ENCODE assay signal across 8 cellular contexts in genomic region chr10:101840741-101841453, GRCh38. TPM values are rescaled to one million over a fixed set of nuclear protein-coding genes. Genes with fewer than 3 reads are reported as not detected.
DNase-seq lines count a peak whose midpoint lies in the region; ATAC-seq and TF ChIP-seq lines count a peak whose summit lies in the region.

No MANE protein-coding gene starts in this region.

- peaks cover 58% of the 10 kb centered on the region for H3K4me1 Mint-ChIP-seq in activated naive CD4-positive, alpha-beta T cell treated with anti-CD3 and anti-CD28 coated beads, Interleukin-2, amount 50 U/mL, for 24 hours

- H3K27me3 Mint-ChIP-seq in activated naive CD4-positive, alpha-beta T cell treated with anti-CD3 and anti-CD28 coated beads, Interleukin-2, amount 50 U/mL, for 24 hours = no peaks in the 10 kb centered on the region

- H3K27me3 ChIP-seq in SJSA1 (replicated peaks) (no peaks in the 10 kb centered on the region), tibial artery (peaks cover 0 to 18% of the 10 kb centered on the region in 2 donors)

- no peaks in the 10 kb centered on the region for H3K36me3 Mint-ChIP-seq in activated naive CD4-positive, alpha-beta T cell treated with anti-CD3 and anti-CD28 coated beads, Interleukin-2, amount 50 U/mL, for 24 hours

- peak; percentile 98 for TF ChIP-seq CTCF in LNCaP clone FGC (IDR thresholded peaks at IDR 0.05; ENCODE audit: control insufficient read depth, extremely low read depth, insufficient read depth)
- TF ChIP-seq CTCF in tibial artery (IDR thresholded peaks at IDR 0.05) = peak; percentile 55 to 77

- no peaks in the 10 kb centered on the region for H3K9me3 ChIP-seq in SJSA1 (replicated peaks)
- no peaks in the 10 kb centered on the region for H3K9me3 ChIP-seq in tibial artery

- H3K27ac ChIP-seq in SJSA1 = no peak overlapping the region
- no peak overlapping the region for H3K27ac ChIP-seq in tibial artery

- no peaks in the 10 kb centered on the region for H3K9me3 Mint-ChIP-seq in activated naive CD4-positive, alpha-beta T cell treated with anti-CD3 and anti-CD28 coated beads, Interleukin-2, amount 50 U/mL, for 24 hours

- H3K36me3 ChIP-seq in SJSA1 (no peaks in the 10 kb centered on the region), tibial artery (peaks cover 6 to 9% (median 7%) of the 10 kb centered on the region in 3 donors)

- intact Hi-C loops in tibial artery (cut with DNase I; ENCODE audit: low total_unique reads) = loop anchor here (2.0 kb wide), 1 partner anchor 168 kb away; no protein-coding TSS in a partner anchor

- peak overlapping the region; percentile 89 for H3K4me3 Mint-ChIP-seq in activated naive CD4-positive, alpha-beta T cell treated with anti-CD3 and anti-CD28 coated beads, Interleukin-2, amount 50 U/mL, for 24 hours

- peaks cover 15% of the 10 kb centered on the region for H3K4me1 ChIP-seq in SJSA1 (replicated peaks)
- peaks cover 0 to 32% (median 23%) of the 10 kb centered on the region in 4 donors for H3K4me1 ChIP-seq in tibial artery

- H3K4me3 ChIP-seq in LNCaP clone FGC (ENCODE audit: low read depth, low read length) (no peak overlapping the region), SJSA1 (peak overlapping the region; percentile 22), tibial artery (peak overlapping the region in 1 of 2 donors; percentile 33)

- DNase-seq in DMS79 treated with DMSO at 0.1 percent for 48 hours (lab: John Stamatoyannopoulos, UW) = peak; percentile 34
- peak; percentile 25 for DNase-seq in LNCaP clone FGC (ENCODE audit: low read depth)
- peak; percentile 85 for DNase-seq in SJSA1 (ENCODE audit: low read depth in 1 of 2, low spot score in 2 of 2)
- peak; percentile 85 for DNase-seq in globus pallidus (ENCODE audit: low spot score)
- peak; percentile 77 for DNase-seq in occipital lobe (lab: John Stamatoyannopoulos, UW)
- DNase-seq in tibial artery = peak; percentile 76 to 80

- peak overlapping the region; percentile 72 for H3K27ac Mint-ChIP-seq in activated naive CD4-positive, alpha-beta T cell treated with anti-CD3 and anti-CD28 coated beads, Interleukin-2, amount 50 U/mL, for 24 hours

- ATAC-seq in GM21786 (IDR thresholded peaks at IDR 0.05; ENCODE audit: unreplicated experiment) = peak; percentile 74

RNA-seq across cellular contexts. Expression of gene KCNIP2, which starts 2.7 kb away (rescaled TPM):
- 0.58 TPM in 1 of 2 replicates, not detected in the other for total RNA-seq in SJSA1 (2014; rRNA removed; shearing (Covaris generic))
- total RNA-seq in occipital lobe = 6.9 TPM

RNA-seq across cellular contexts. Expression of gene OGA, which starts 22.7 kb away (rescaled TPM):
- total RNA-seq in SJSA1 (2014; rRNA removed; shearing (Covaris generic)) = 65.6 and 69.3 TPM in 2 replicates
- 349 TPM for total RNA-seq in occipital lobe

RNA-seq across cellular contexts. Expression of gene NPM3, which starts 57.7 kb away (rescaled TPM):
- total RNA-seq in SJSA1 (2014; rRNA removed; shearing (Covaris generic)) = 80.7 and 137 TPM in 2 replicates
- 35.2 TPM for total RNA-seq in occipital lobe

Comparison
In these comparisons a context has a peak if more than half of its experiments do, and no peak if none do; other contexts are left out.
1. DNase-seq: peak in every context shown above with its lines; median percentile 85 in SJSA1; 85 in globus pallidus; 78 in tibial artery; 77 in occipital lobe; 34 in DMS79 treated with DMSO at 0.1 percent for 48 hours; 25 in LNCaP clone FGC.